29 cellular contexts compared by ENCODE assay signal in the genomic region with DNA sequence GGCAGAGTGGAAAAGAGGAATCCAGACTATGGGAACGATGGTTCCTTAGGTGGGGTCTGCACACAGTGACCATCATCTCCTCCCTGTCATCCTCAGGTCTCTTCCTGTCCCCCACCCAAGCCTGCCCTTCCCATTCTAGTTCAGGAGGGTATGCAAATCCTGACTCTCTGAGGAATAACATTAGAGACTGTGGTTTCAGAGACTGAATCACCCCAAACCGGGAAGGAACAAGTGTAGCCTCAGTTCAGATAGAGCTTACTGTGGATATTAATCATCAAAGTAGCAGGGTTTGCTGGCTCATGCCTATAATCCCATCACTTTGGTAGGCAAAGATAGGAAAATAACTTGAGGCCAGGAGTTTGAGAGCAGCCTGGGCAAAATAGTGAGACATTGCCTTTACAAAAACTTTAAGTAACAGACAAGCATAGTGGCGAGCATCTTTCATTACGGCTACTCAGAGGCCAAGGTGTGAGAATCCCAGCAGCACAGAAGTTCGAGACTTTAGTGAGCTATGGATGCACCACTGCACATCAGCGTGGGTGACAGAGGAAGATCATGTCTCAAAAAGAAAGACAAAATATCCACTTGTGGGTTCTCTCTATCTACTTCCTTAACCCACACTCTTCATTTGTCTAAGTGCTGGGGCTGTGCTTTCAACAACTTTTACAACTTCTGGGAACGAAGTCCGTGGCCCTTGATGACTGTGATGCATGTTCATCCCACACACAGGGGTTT. TPM values are rescaled to one million over a fixed set of nuclear protein-coding genes. Genes with fewer than 3 reads are reported as not detected.
DNase-seq lines count a peak whose midpoint lies in the region; ATAC-seq, FAIRE-seq and TF ChIP-seq lines count a peak whose summit lies in the region.
"Had no signal": no experiment of that assay in that cellular context is flagged by ENCODE, and none has a peak within 500 bp of the region (broad histone marks: within the 10 kb centered on the region; RNA-seq: fewer than 3 reads in every experiment).

No MANE protein-coding gene starts in this region.

- CTCF ChIA-PET in Panc1 (lab: Charles Lee), result no interaction called here

- no peaks in the 10 kb centered on the region for H3K36me3 ChIP-seq in Panc1 (ENCODE audit: control insufficient read depth, insufficient read depth, low read length)
- H3K36me3 ChIP-seq: esophagus muscularis mucosa, heart right ventricle, pancreas, tibial artery had no signal

- TF ChIP-seq CTCF in Panc1 (IDR thresholded peaks at IDR 0.05), result peak; percentile 67

- no peak overlapping the region for H3K27ac ChIP-seq in Panc1 (ENCODE audit: low read length)
- H3K27ac ChIP-seq: esophagus muscularis mucosa, foreskin keratinocyte, heart right ventricle, pancreas, tibial artery had no signal

- peaks cover 68% of the 10 kb centered on the region for H3K27me3 ChIP-seq in Panc1 (ENCODE audit: control insufficient read depth, insufficient read depth, low read length)
- H3K27me3 ChIP-seq: foreskin keratinocyte, tibial artery had no signal

- peaks cover 6% of the 10 kb centered on the region; the same call in 1 of the 2 replicates for H3K9me3 ChIP-seq in Panc1 (ENCODE audit: control insufficient read depth, insufficient read depth, low read depth, low read length)
- H3K9me3 ChIP-seq: pancreas had no signal

- peak in 2 of 3 donors; percentile 10 to 12 for DNase-seq in stimulated activated CD4-positive, alpha-beta T cell treated with anti-CD3 and anti-CD28 coated beads, Interleukin-12 subunit alpha, Interleukin-12 subunit beta, amount 100 ng/mL, for 48 hours (ENCODE audit: low read depth in 2 of 3, low spot score in 1 of 3)
- DNase-seq in stimulated activated CD4-positive, alpha-beta T cell treated with anti-CD3 and anti-CD28 coated beads, Interleukin-4, amount 100 ng/mL, for 1 hour, result no peak
- no peak for DNase-seq in GM18507 (ENCODE audit: extremely low spot score, insufficient read length, low read depth)
- no peak for DNase-seq in Panc1 (ENCODE audit: low read depth, low spot score)
- DNase-seq in stimulated activated CD8-positive, alpha-beta memory T cell treated with anti-CD3 and anti-CD28 coated beads, Interleukin-4, amount 100 ng/mL, for 48 hours, result peak; percentile 26
- no peak for DNase-seq in D341Med (ENCODE audit: low spot score)
- DNase-seq: activated CD4-positive, CD25-positive, alpha-beta regulatory T cell; activated CD8-positive, alpha-beta memory T cell treated with anti-CD3 and anti-CD28 coated beads for 24 hours; Calu3; central memory CD4-positive, alpha-beta T cell; endodermal cell; foreskin keratinocyte; heart right ventricle; IMR-90; left cardiac atrium; mammary epithelial cell; NCI-H1105; NCI-H2029; NCI-H69; pancreas; small intestine; tibial artery had no signal

- POLR2A ChIA-PET in Panc1 (lab: Charles Lee), result interaction anchor here (0.5 to 0.6 kb wide), 2 partner anchors 76 to 710 kb away, joined by 3 to 4 read pairs; no protein-coding TSS in a partner anchor

- in situ Hi-C loops in Panc1 (cut with HindIII; ENCODE audit: low pct_unique_long_range_greater_than_20kb, low sequenced_read_pairs), result no loop called here

- FAIRE-seq in GM18507 (lab: Jason Lieb, UNC), result peak; percentile 18
- FAIRE-seq: astrocyte, pancreas, RCC 7860, small intestine had no signal

- H3K4me3 ChIP-seq in Panc1 (ENCODE audit: low read depth in 2 of 2, low read length in 2 of 2), result no peak overlapping the region
- H3K4me3 ChIP-seq: esophagus muscularis mucosa, heart right ventricle, pancreas, tibial artery had no signal

- BruUV-seq in Panc1 (replicated peaks; lab: Mats Ljungman, UMichigan), result no TSS peak

- ATAC-seq in Panc1 (peak; percentile 27), HG02885 (IDR thresholded peaks at IDR 0.05; ENCODE audit: poor library complexity, unreplicated experiment) (no peak), HG03565 (IDR thresholded peaks at IDR 0.05; ENCODE audit: unreplicated experiment) (no peak)
- ATAC-seq: foreskin keratinocyte, heart right ventricle, left cardiac atrium, pancreas had no signal

- no peaks in the 10 kb centered on the region for H3K4me1 ChIP-seq in Panc1 (ENCODE audit: control insufficient read depth, insufficient read depth, low read length)
- H3K4me1 ChIP-seq: esophagus muscularis mucosa, foreskin keratinocyte, heart right ventricle, pancreas, tibial artery had no signal

- intact Hi-C loops in Panc1 (cut with micrococcal nuclease; ENCODE audit: unreplicated experiment), result no loop called here

RNA-seq across cellular contexts. Expression of a gene that starts 19.3 kb away (rescaled TPM):
- total RNA-seq in Panc1 (2021; ENCODE audit: unreplicated experiment), result not detected
- not detected for polyA plus RNA-seq in Panc1 (2012; ENCODE audit: insufficient read length)
- total RNA-seq: astrocyte, Calu3, endodermal cell, esophagus muscularis mucosa, foreskin keratinocyte, H4, heart right ventricle, IMR-90, left cardiac atrium, mammary epithelial cell, pancreas had no signal
- polyA plus RNA-seq: foreskin keratinocyte, heart right ventricle, IMR-90, mammary epithelial cell, neural cell, pancreas, small intestine had no signal

RNA-seq across cellular contexts. Expression of a gene that starts 43.1 kb away (rescaled TPM):
- total RNA-seq in Panc1 (2021; ENCODE audit: unreplicated experiment), result 163 TPM
- 179 TPM for polyA plus RNA-seq in Panc1 (2012; ENCODE audit: insufficient read length)

RNA-seq across cellular contexts. Expression of a gene that starts 50.4 kb away (rescaled TPM):
- total RNA-seq in Panc1 (2021; ENCODE audit: unreplicated experiment), result 37.7 TPM
- polyA plus RNA-seq in Panc1 (2012; ENCODE audit: insufficient read length), result 11.1 TPM

Comparison
In these comparisons a context has a peak if more than half of its experiments do, and no peak if none do; other contexts are left out.
1. DNase-seq: peak in stimulated activated CD4-positive, alpha-beta T cell treated with anti-CD3 and anti-CD28 coated beads, Interleukin-12 subunit alpha, Interleukin-12 subunit beta, amount 100 ng/mL, for 48 hours (2 of 3) and stimulated activated CD8-positive, alpha-beta memory T cell treated with anti-CD3 and anti-CD28 coated beads, Interleukin-4, amount 100 ng/mL, for 48 hours (single experiment); none in stimulated activated CD4-positive, alpha-beta T cell treated with anti-CD3 and anti-CD28 coated beads, Interleukin-4, amount 100 ng/mL, for 1 hour (single experiment), GM18507 (single experiment), Panc1 (single experiment) and D341Med (single experiment).